8 cellular contexts compared by ENCODE assay signal in the genomic region with DNA sequence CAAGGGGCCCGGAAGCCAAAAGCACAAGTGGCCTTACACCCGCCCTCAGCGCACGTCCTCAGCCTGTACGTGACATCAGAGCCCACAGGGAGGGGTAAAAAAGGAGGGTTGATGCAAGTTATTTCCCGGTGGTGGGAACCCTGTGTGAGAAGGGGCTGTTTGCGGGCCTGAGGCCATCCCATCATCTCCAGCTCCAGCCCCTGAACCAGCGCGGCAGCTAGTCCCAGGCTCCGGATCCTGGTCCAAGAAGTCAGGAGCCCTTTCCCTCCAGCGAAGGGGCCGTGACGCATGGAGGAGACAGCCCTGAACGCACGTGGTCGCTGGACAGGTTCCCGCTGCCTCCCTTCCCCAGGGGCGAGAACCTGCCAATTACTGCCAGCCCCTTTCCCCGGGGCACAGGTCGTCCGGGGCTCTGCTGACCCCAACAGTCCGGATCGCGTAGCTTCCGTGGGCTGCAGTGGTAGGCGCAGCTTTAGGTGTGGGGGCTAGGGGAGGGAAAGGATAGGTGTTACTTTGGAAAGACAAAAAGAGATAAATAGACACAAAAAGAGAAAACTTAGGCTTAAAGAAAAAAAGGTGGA. TPM values are rescaled to one million over a fixed set of nuclear protein-coding genes. Genes with fewer than 3 reads are reported as not detected.
DNase-seq lines count a peak whose midpoint lies in the region; ATAC-seq and TF ChIP-seq lines count a peak whose summit lies in the region.

No MANE protein-coding gene starts in this region.

- H3K27me3 ChIP-seq in SJCRH30: peaks cover 15% of the 10 kb centered on the region

- H3K9me3 ChIP-seq in SJCRH30 (replicated peaks): no peaks in the 10 kb centered on the region

- peak overlapping the region in 2 of 5 experiments; percentile 28 to 42 for H3K27ac Mint-ChIP-seq in brain

- ATAC-seq in HG02571 (IDR thresholded peaks at IDR 0.05; ENCODE audit: unreplicated experiment): peak; percentile 40
- peak; percentile 48 for ATAC-seq in left colon

- peak overlapping the region; percentile 80 to 92 (median 85) for H3K4me3 Mint-ChIP-seq in brain

- DNase-seq in EL (peak; percentile 13), SJCRH30 (peak; percentile 10 to 31), left colon (peak in 1 of 2 donors; percentile 28), RKO (ENCODE audit: low spot score) (no peak), cerebellar nuclear complex (lab: John Stamatoyannopoulos, UW) (no peak)
- DNase-seq in stimulated activated CD4-positive, alpha-beta T cell treated with anti-CD3 and anti-CD28 coated beads, Interleukin-1b, Interleukin-23, amount 100 ng/mL, for 24 hours (ENCODE audit: low read depth in 4 of 4, low spot score in 1 of 4): peak in 3 of 4 experiments; percentile 2 to 37 (median 4)

- intact Hi-C loops in left colon (cut with DNase I, micrococcal nuclease): no loop called here

- peaks cover 0 to 2% (median 0%) of the 10 kb centered on the region in 5 experiments for H3K9me3 Mint-ChIP-seq in brain

- peaks cover 37% of the 10 kb centered on the region for H3K4me1 Mint-ChIP-seq in brain

- H3K4me3 ChIP-seq in SJCRH30: peak overlapping the region; percentile 59

- H3K27ac ChIP-seq in SJCRH30: no peak overlapping the region

- H3K27me3 Mint-ChIP-seq in brain: peaks cover 28% of the 10 kb centered on the region

- TF ChIP-seq CTCF in brain (conservative IDR thresholded peaks at IDR 0.05): no peak

- H3K36me3 ChIP-seq in SJCRH30: no peaks in the 10 kb centered on the region

- no peaks in the 10 kb centered on the region for H3K4me1 ChIP-seq in SJCRH30

- H3K36me3 Mint-ChIP-seq in brain: no peaks in the 10 kb centered on the region

RNA-seq across cellular contexts. Expression of a gene that starts 1.3 kb away (rescaled TPM):
- total RNA-seq in SJCRH30 (2014; rRNA removed; shearing (Covaris generic)): 0.03 TPM in 1 of 2 replicates, not detected in the other
- polyA plus RNA-seq in brain (ENCODE audit: insufficient read depth, low read depth, low replicate concordance): 8.2 TPM
- total RNA-seq in left colon: not detected

Comparison
In these comparisons a context has a peak if more than half of its experiments do, and no peak if none do; other contexts are left out.
1. DNase-seq: peak in EL (single experiment), SJCRH30 (2 of 2) and stimulated activated CD4-positive, alpha-beta T cell treated with anti-CD3 and anti-CD28 coated beads, Interleukin-1b, Interleukin-23, amount 100 ng/mL, for 24 hours (3 of 4); none in RKO (single experiment) and cerebellar nuclear complex (0 of 2).